Comparison of ENCODE assay signal across 22 cellular contexts in genomic region chr9:123507992-123508391, GRCh38.
A peak's percentile ranks its signal among the peaks of the same experiment; 100 is the strongest.
DNase-seq lines count a peak whose midpoint lies in the region; ATAC-seq, FAIRE-seq and TF ChIP-seq lines count a peak whose summit lies in the region.
"Had no signal": no experiment of that assay in that cellular context is flagged by ENCODE, and none has a peak within 500 bp of the region (broad histone marks: within the 10 kb centered on the region; RNA-seq: fewer than 3 reads in every experiment).

No MANE protein-coding gene starts in this region.

- no peak overlapping the region for H3K27ac Mint-ChIP-seq in activated T-helper 17 cell treated with anti-CD3 and anti-CD28 coated beads, Interleukin-2, amount 50 U/mL, for 72 hours
- H3K27ac Mint-ChIP-seq: activated CD4-positive, alpha-beta memory T cell treated with anti-CD3 and anti-CD28 coated beads for 36 hours; stimulated activated effector memory CD8-positive, alpha-beta T cell treated with anti-CD3 and anti-CD28 coated beads, Interleukin-12 subunit alpha, Interleukin-12 subunit beta, amount 100 ng/mL, for 72 hours had no signal

- no peak for TF ChIP-seq POLR2A in H54 (IDR thresholded peaks at IDR 0.05; ENCODE audit: low read depth, low read length)

- no peak for ATAC-seq in GM21528 (IDR thresholded peaks at IDR 0.05; ENCODE audit: low FRiP score, unreplicated experiment)
- no peak for ATAC-seq in activated T-helper 17 cell treated with anti-CD3 and anti-CD28 coated beads, Interleukin-2, amount 50 U/mL, for 72 hours (replicated peaks)
- ATAC-seq: stimulated activated effector memory CD8-positive, alpha-beta T cell treated with anti-CD3 and anti-CD28 coated beads, Interleukin-12 subunit alpha, Interleukin-12 subunit beta, amount 100 ng/mL, for 72 hours had no signal

- no peak for FAIRE-seq in H54 (lab: Jason Lieb, UNC)
- FAIRE-seq: GM18507 had no signal

- no peak overlapping the region for H2AFZ ChIP-seq in parathyroid adenoma

- no peaks in the 10 kb centered on the region for H3K36me3 ChIP-seq in parathyroid adenoma (ENCODE audit: control insufficient read depth, insufficient read depth, low read length)
- H3K36me3 ChIP-seq: thyroid gland had no signal

- peaks cover 7% of the 10 kb centered on the region for H3K36me3 Mint-ChIP-seq in activated T-helper 17 cell treated with anti-CD3 and anti-CD28 coated beads, Interleukin-2, amount 50 U/mL, for 72 hours (ENCODE audit: low read depth)
- H3K36me3 Mint-ChIP-seq: activated CD4-positive, alpha-beta memory T cell treated with anti-CD3 and anti-CD28 coated beads for 36 hours; stimulated activated effector memory CD8-positive, alpha-beta T cell treated with anti-CD3 and anti-CD28 coated beads, Interleukin-12 subunit alpha, Interleukin-12 subunit beta, amount 100 ng/mL, for 72 hours had no signal

- TF ChIP-seq CTCF in fibroblast of villous mesenchyme (IDR thresholded peaks at IDR 0.05; ENCODE audit: insufficient read depth, low read depth, low read length) (no peak), parathyroid adenoma (IDR thresholded peaks at IDR 0.05) (no peak)

- no peak overlapping the region for H3K4me3 Mint-ChIP-seq in activated T-helper 17 cell treated with anti-CD3 and anti-CD28 coated beads, Interleukin-2, amount 50 U/mL, for 72 hours
- H3K4me3 Mint-ChIP-seq: activated CD4-positive, alpha-beta memory T cell treated with anti-CD3 and anti-CD28 coated beads for 36 hours; central memory CD8-positive, alpha-beta T cell; stimulated activated effector memory CD8-positive, alpha-beta T cell treated with anti-CD3 and anti-CD28 coated beads, Interleukin-12 subunit alpha, Interleukin-12 subunit beta, amount 100 ng/mL, for 72 hours had no signal

- H3K79me2 ChIP-seq in parathyroid adenoma, result no peaks in the 10 kb centered on the region

- no peak overlapping the region for H3K27ac ChIP-seq in parathyroid adenoma
- H3K27ac ChIP-seq: thyroid gland, VCaP had no signal

- H3K4me2 ChIP-seq in parathyroid adenoma (ENCODE audit: low read length), result peak overlapping the region; percentile 48

- H3K27me3 Mint-ChIP-seq in activated T-helper 17 cell treated with anti-CD3 and anti-CD28 coated beads, Interleukin-2, amount 50 U/mL, for 72 hours, result no peaks in the 10 kb centered on the region
- H3K27me3 Mint-ChIP-seq: activated CD4-positive, alpha-beta memory T cell treated with anti-CD3 and anti-CD28 coated beads for 36 hours; central memory CD8-positive, alpha-beta T cell had no signal

- peak overlapping the region; percentile 46 for H3K4me3 ChIP-seq in fibroblast of villous mesenchyme (ENCODE audit: low read depth, low read length)
- H3K4me3 ChIP-seq in parathyroid adenoma (ENCODE audit: low read depth, low read length), result no peak overlapping the region
- H3K4me3 ChIP-seq: thyroid gland had no signal

- DNase-seq in AG20443 (ENCODE audit: low spot score) (peak; percentile 43), OCI-M1 (lab: John Stamatoyannopoulos, UW) (peak; percentile 62), fibroblast of villous mesenchyme (ENCODE audit: low read depth) (peak; percentile 64), H54 (ENCODE audit: insufficient read length, low spot score) (no peak), NCI-H187 treated with DMSO at 0.1 percent for 48 hours (lab: John Stamatoyannopoulos, UW) (no peak)
- DNase-seq: activated CD4-positive, alpha-beta memory T cell treated with anti-CD3 and anti-CD28 coated beads for 36 hours; activated naive CD4-positive, alpha-beta T cell treated with Interleukin-2 at 50 U/mL for 16 hours; DND-41; effector memory CD4-positive, alpha-beta T cell; KG1; NCI-H1048; NCI-H2081; NCI-H524; SHP77; thyroid gland had no signal

- no peaks in the 10 kb centered on the region for H3K9me3 ChIP-seq in parathyroid adenoma (ENCODE audit: control insufficient read depth, low read length)
- H3K9me3 ChIP-seq: thyroid gland had no signal

- peaks cover 3% of the 10 kb centered on the region for H3K9me3 Mint-ChIP-seq in activated T-helper 17 cell treated with anti-CD3 and anti-CD28 coated beads, Interleukin-2, amount 50 U/mL, for 72 hours
- H3K9me3 Mint-ChIP-seq: activated CD4-positive, alpha-beta memory T cell treated with anti-CD3 and anti-CD28 coated beads for 36 hours; central memory CD8-positive, alpha-beta T cell; stimulated activated effector memory CD8-positive, alpha-beta T cell treated with anti-CD3 and anti-CD28 coated beads, Interleukin-12 subunit alpha, Interleukin-12 subunit beta, amount 100 ng/mL, for 72 hours had no signal

- H3K9ac ChIP-seq in parathyroid adenoma, result no peak overlapping the region

- peaks cover 5% of the 10 kb centered on the region for H3K4me1 Mint-ChIP-seq in activated T-helper 17 cell treated with anti-CD3 and anti-CD28 coated beads, Interleukin-2, amount 50 U/mL, for 72 hours
- H3K4me1 Mint-ChIP-seq: central memory CD8-positive, alpha-beta T cell; stimulated activated effector memory CD8-positive, alpha-beta T cell treated with anti-CD3 and anti-CD28 coated beads, Interleukin-12 subunit alpha, Interleukin-12 subunit beta, amount 100 ng/mL, for 72 hours had no signal

- no peaks in the 10 kb centered on the region for H3K4me1 ChIP-seq in parathyroid adenoma
- H3K4me1 ChIP-seq: thyroid gland had no signal

- no peaks in the 10 kb centered on the region for H3K27me3 ChIP-seq in parathyroid adenoma (ENCODE audit: control insufficient read depth, insufficient read depth, low read length)
- H3K27me3 ChIP-seq: thyroid gland had no signal

Comparison
In these comparisons a context has a peak if more than half of its experiments do, and no peak if none do; other contexts are left out.
1. DNase-seq: peak in AG20443 (single experiment), OCI-M1 (single experiment) and fibroblast of villous mesenchyme (single experiment); none in H54 (single experiment) and NCI-H187 treated with DMSO at 0.1 percent for 48 hours (single experiment).